8 cellular contexts compared by ENCODE assay signal in the genomic region with DNA sequence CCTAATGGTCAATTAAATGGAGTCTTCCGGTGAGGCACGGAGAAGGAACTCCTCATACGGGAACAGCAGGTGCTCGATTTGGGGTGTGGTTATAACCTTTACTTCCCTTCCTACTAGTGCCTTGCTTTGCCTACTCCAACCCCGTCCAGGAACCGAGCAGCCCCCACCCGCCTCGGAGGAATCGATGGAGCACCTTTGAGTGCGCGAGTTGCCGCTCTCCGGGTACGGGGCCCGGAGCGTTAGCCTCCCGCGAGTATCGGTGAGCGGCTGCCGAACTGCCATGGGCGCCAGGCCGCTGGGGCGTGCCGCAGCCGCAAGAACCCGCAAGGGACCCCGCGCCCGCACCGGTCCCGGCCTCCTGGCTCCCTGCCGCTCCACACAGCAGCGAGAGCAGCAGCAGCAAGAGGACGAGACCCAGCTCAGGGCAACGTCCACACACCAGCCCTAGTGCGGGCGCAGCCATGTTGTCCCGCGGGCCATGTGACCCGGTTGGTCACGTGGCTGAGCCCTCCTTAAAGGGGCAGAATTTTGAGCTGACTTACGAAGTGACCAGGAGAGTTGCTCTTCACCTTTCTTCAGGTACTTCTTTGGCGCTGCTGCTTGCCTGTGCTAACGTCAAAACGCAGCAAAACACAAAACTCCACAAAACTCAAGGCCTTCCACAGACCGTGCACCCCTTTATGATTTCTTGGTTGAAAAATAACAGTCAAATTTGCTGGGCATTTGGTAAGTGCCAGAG. TPM values are rescaled to one million over a fixed set of nuclear protein-coding genes. Genes with fewer than 3 reads are reported as not detected.
DNase-seq lines count a peak whose midpoint lies in the region; ATAC-seq and TF ChIP-seq lines count a peak whose summit lies in the region.

Gene SUMF1, minus strand, starts transcription at position 487 of the 739 bp plus-strand sequence. Its CDS starts 24 bp downstream, at position 463.

- peak; percentile 93 for ATAC-seq in CD8-positive, alpha-beta T cell
- peak; percentile 100 for ATAC-seq in GM19372 (IDR thresholded peaks at IDR 0.05; ENCODE audit: low read depth, unreplicated experiment)
- peak; percentile 98 for ATAC-seq in HG03521 (IDR thresholded peaks at IDR 0.05; ENCODE audit: unreplicated experiment)

- no peaks in the 10 kb centered on the region for H3K27me3 Mint-ChIP-seq in CD8-positive, alpha-beta T cell (ENCODE audit: low read depth)

- H3K36me3 Mint-ChIP-seq in CD8-positive, alpha-beta T cell: no peaks in the 10 kb centered on the region

- peaks cover 23% of the 10 kb centered on the region for H3K4me1 Mint-ChIP-seq in CD8-positive, alpha-beta T cell (ENCODE audit: low read depth)

- H3K36me3 ChIP-seq in CD8-positive, alpha-beta T cell (ENCODE audit: insufficient read depth, low read length): no peaks in the 10 kb centered on the region
- no peaks in the 10 kb centered on the region for H3K36me3 ChIP-seq in NT2/D1 (ENCODE audit: insufficient read depth, insufficient read length, low read length)

- CTCF ChIA-PET in CD8-positive, alpha-beta T cell (lab: Charles Lee): interaction anchor here (0.7 to 1.1 kb wide), 2 partner anchors 21 to 52 kb away, joined by 3 read pairs; no protein-coding TSS in a partner anchor

- POLR2A ChIA-PET in CD8-positive, alpha-beta T cell (lab: Charles Lee): interaction anchor here (1.0 to 3.4 kb wide), 4 partner anchors 13 to 52 kb away, joined by 3 to 42 read pairs (median 5); partner anchors contain the start of gene ITPR1

- peak within 1 kb of the TSS; percentile 95 for H3K27ac Mint-ChIP-seq in CD8-positive, alpha-beta T cell

- peak within 1 kb of the TSS; percentile 91 for H3K4me3 Mint-ChIP-seq in CD8-positive, alpha-beta T cell

- H3K27ac ChIP-seq in CD8-positive, alpha-beta T cell (ENCODE audit: low read depth, low read length): peak within 1 kb of the TSS; percentile 68

- no peak for TF ChIP-seq CTCF in CD8-positive, alpha-beta T cell (IDR thresholded peaks at IDR 0.05)

- no peaks in the 10 kb centered on the region for H3K27me3 ChIP-seq in CD8-positive, alpha-beta T cell (ENCODE audit: insufficient read depth, low read length)
- no peaks in the 10 kb centered on the region for H3K27me3 ChIP-seq in NT2/D1 (ENCODE audit: insufficient read depth, insufficient read length)

- peaks cover 13% of the 10 kb centered on the region for H3K4me1 ChIP-seq in CD8-positive, alpha-beta T cell (ENCODE audit: insufficient read depth, low read length)
- H3K4me1 ChIP-seq in NT2/D1 (ENCODE audit: insufficient read depth, insufficient read length): no peaks in the 10 kb centered on the region

- peak within 1 kb of the TSS; percentile 86 for H3K9ac ChIP-seq in NT2/D1 (ENCODE audit: insufficient read length, low read depth)

- no peaks in the 10 kb centered on the region for H3K9me3 Mint-ChIP-seq in CD8-positive, alpha-beta T cell

- peak within 1 kb of the TSS; percentile 75 for H3K4me3 ChIP-seq in CD8-positive, alpha-beta T cell (ENCODE audit: low read depth, low read length)
- peak within 1 kb of the TSS; percentile 84 for H3K4me3 ChIP-seq in NT2/D1 (ENCODE audit: insufficient read length, low read depth)

- H3K9me3 ChIP-seq in CD8-positive, alpha-beta T cell (ENCODE audit: low read length): no peaks in the 10 kb centered on the region
- no peaks in the 10 kb centered on the region for H3K9me3 ChIP-seq in NT2/D1 (ENCODE audit: insufficient read depth, low read length)

- peak; percentile 34 to 82 (median 69) for DNase-seq in CD8-positive, alpha-beta T cell
- DNase-seq in NT2/D1 (ENCODE audit: low read depth, low spot score): peak; percentile 70
- DNase-seq in activated T-cell treated with anti-CD3 and anti-CD28 coated beads for 24 hours (ENCODE audit: low read depth): peak; percentile 67
- peak; percentile 80 for DNase-seq in epidermal melanocyte (ENCODE audit: insufficient read length, low spot score)
- DNase-seq in middle frontal gyrus (ENCODE audit: extremely low spot score, low spot score): peak; percentile 73
- peak; percentile 61 to 65 for DNase-seq in stimulated activated CD8-positive, alpha-beta memory T cell treated with anti-CD3 and anti-CD28 coated beads, Interleukin-15, amount 100 ng/mL, for 48 hours (ENCODE audit: low read depth in 2 of 2)

- intact Hi-C loops in CD8-positive, alpha-beta T cell (cut with DNase I, micrococcal nuclease): loop anchor here (1.0 to 10.0 kb wide), 9 partner anchors 25 to 1290 kb away; partner anchors contain the start of genes SETMAR (in 2 of the 2), ARL8B (in 1 of the 2), CRBN (in 1 of the 2) and ITPR1 (in 1 of the 2)

RNA-seq across cellular contexts. Expression of gene SUMF1, which starts in this region (rescaled TPM):
- total RNA-seq in CD8-positive, alpha-beta T cell: 1 to 10 TPM; 7.6 to 7.8 TPM

Comparison
In these comparisons a context has a peak if more than half of its experiments do, and no peak if none do; other contexts are left out.
1. Peak in every context shown above with its lines: DNase-seq, ATAC-seq, H3K4me3 ChIP-seq and H3K27ac ChIP-seq.